In the genomic region with DNA sequence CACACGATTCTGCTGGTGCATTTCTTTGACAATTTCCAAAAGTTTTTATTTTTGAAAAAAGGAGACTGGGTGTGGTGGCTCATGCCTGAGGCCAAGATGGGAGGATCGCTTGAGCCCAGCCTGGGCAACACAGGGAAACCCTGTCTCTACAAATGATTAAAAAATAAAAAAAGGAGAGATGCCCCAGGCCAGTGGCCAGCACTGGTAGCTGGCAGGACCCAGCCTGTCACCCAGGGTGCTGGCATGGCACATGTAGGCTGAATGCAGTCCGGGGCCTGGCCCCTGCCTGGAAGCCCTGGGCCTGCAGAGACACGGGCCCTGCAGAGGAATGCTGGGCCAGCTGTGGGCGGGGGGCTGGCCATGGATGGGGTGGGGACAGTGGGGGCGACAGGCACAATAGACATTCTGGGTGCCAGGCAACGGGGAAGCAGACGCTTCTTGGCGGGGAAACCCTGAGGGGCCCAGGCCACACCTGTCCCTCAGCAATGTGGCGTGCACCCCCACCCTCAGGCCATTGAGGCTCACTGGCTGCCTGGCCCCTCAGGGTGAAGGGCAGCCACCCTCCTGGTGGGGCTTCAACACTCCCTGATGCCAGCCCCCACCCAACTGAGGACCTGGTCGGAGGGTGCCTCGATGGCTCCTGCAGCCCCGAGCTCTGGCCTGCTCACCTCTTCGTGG, we compare ENCODE assay signal across 1 cellular context.
TF ChIP-seq lines count a peak whose summit lies in the region.

No MANE protein-coding gene starts in this region.

TF ChIP-seq in HCT116, 20 proteins besides CTCF, POLR2A, EP300 and RAD21 (continued from another document):
- TF ChIP-seq EGR1 (IDR thresholded peaks at IDR 0.05; ENCODE audit: low read depth) (no peak), ELF1 (IDR thresholded peaks at IDR 0.05; ENCODE audit: borderline replicate concordance, low read depth) (no peak)
